Comparison of ENCODE assay signal across 8 cellular contexts in genomic region chr6:90350689-90351554, GRCh38. TPM values are rescaled to one million over a fixed set of nuclear protein-coding genes. Genes with fewer than 3 reads are reported as not detected.
DNase-seq lines count a peak whose midpoint lies in the region; ATAC-seq, FAIRE-seq and TF ChIP-seq lines count a peak whose summit lies in the region.

No MANE protein-coding gene starts in this region.

- BruUV-seq in MCF 10A (replicated peaks; lab: Mats Ljungman, UMichigan) = no TSS peak

- CTCF ChIA-PET in MCF 10A (lab: Yijun Ruan, JAX) = interaction anchor here (0.7 to 1.0 kb wide), 3 partner anchors 7 to 57 kb away, joined by 3 read pairs; no protein-coding TSS in a partner anchor

- H3K9me3 Mint-ChIP-seq in activated naive CD8-positive, alpha-beta T cell treated with anti-CD3 and anti-CD28 coated beads, Interleukin-2, amount 10 ng/mL, durations not matched to agents 7 days and 5 days = peaks cover 2% of the 10 kb centered on the region
- H3K9me3 Mint-ChIP-seq in MCF 10A (ENCODE audit: unreplicated experiment) = no peaks in the 10 kb centered on the region

- H3K27ac Mint-ChIP-seq in T-helper 17 cell (peak overlapping the region; percentile 51), MCF 10A (ENCODE audit: low read depth, unreplicated experiment) (no peak overlapping the region)
- H3K27ac Mint-ChIP-seq in activated naive CD8-positive, alpha-beta T cell treated with anti-CD3 and anti-CD28 coated beads, Interleukin-2, amount 10 ng/mL, durations not matched to agents 7 days and 5 days = peak overlapping the region; percentile 80

- no peak for FAIRE-seq in GM12892 (lab: Jason Lieb, UNC)

- H3K36me3 Mint-ChIP-seq in T-helper 17 cell (ENCODE audit: low read depth) = peaks cover 8% of the 10 kb centered on the region
- peaks cover 11% of the 10 kb centered on the region for H3K36me3 Mint-ChIP-seq in activated naive CD8-positive, alpha-beta T cell treated with anti-CD3 and anti-CD28 coated beads, Interleukin-2, amount 10 ng/mL, durations not matched to agents 7 days and 5 days
- H3K36me3 Mint-ChIP-seq in MCF 10A (ENCODE audit: insufficient read depth, unreplicated experiment) = no peaks in the 10 kb centered on the region

- H3K4me1 Mint-ChIP-seq in T-helper 17 cell (peaks cover 10% of the 10 kb centered on the region), MCF 10A (ENCODE audit: insufficient read depth, unreplicated experiment) (peaks cover 16% of the 10 kb centered on the region)
- H3K4me1 Mint-ChIP-seq in activated naive CD8-positive, alpha-beta T cell treated with anti-CD3 and anti-CD28 coated beads, Interleukin-2, amount 10 ng/mL, durations not matched to agents 7 days and 5 days = peaks cover 28% of the 10 kb centered on the region

- peaks cover 36% of the 10 kb centered on the region for H3K27me3 Mint-ChIP-seq in T-helper 17 cell
- no peaks in the 10 kb centered on the region for H3K27me3 Mint-ChIP-seq in activated naive CD8-positive, alpha-beta T cell treated with anti-CD3 and anti-CD28 coated beads, Interleukin-2, amount 10 ng/mL, durations not matched to agents 7 days and 5 days
- no peaks in the 10 kb centered on the region for H3K27me3 Mint-ChIP-seq in MCF 10A (ENCODE audit: insufficient read depth, unreplicated experiment)

- no peak for TF ChIP-seq POLR2A in GM12892 (IDR thresholded peaks at IDR 0.05; ENCODE audit: low read depth, low read length)

- peak overlapping the region; percentile 10 for H3K4me3 Mint-ChIP-seq in T-helper 17 cell
- H3K4me3 Mint-ChIP-seq in activated naive CD8-positive, alpha-beta T cell treated with anti-CD3 and anti-CD28 coated beads, Interleukin-2, amount 10 ng/mL, durations not matched to agents 7 days and 5 days = peak overlapping the region; percentile 60
- no peak overlapping the region for H3K4me3 Mint-ChIP-seq in MCF 10A (ENCODE audit: unreplicated experiment)

- intact Hi-C loops in MCF 10A (cut with micrococcal nuclease) = no loop called here

- TF ChIP-seq CTCF in MCF 10A (IDR thresholded peaks at IDR 0.05; ENCODE audit: unreplicated experiment) = no peak

- DNase-seq in Kasumi-1 (lab: John Stamatoyannopoulos, UW) = peak; percentile 75 to 82
- DNase-seq in T-helper 17 cell = peak in 1 of 3 donors; percentile 6
- no peak for DNase-seq in activated naive CD8-positive, alpha-beta T cell treated with anti-CD3 and anti-CD28 coated beads, Interleukin-2, amount 10 ng/mL, durations not matched to agents 7 days and 5 days
- DNase-seq in stimulated activated CD4-positive, alpha-beta T cell treated with anti-CD3 and anti-CD28 coated beads, Interleukin-4, amount 100 ng/mL, for 24 hours = peak; percentile 41
- no peak for DNase-seq in GM12892 (ENCODE audit: insufficient read length)
- DNase-seq in MCF 10A (ENCODE audit: unreplicated experiment) = no peak

- ATAC-seq in T-helper 17 cell (peak; percentile 96), HG03108 (IDR thresholded peaks at IDR 0.05; ENCODE audit: unreplicated experiment) (no peak), GM18861 (IDR thresholded peaks at IDR 0.05; ENCODE audit: unreplicated experiment) (no peak)
- peak; percentile 93 for ATAC-seq in activated naive CD8-positive, alpha-beta T cell treated with anti-CD3 and anti-CD28 coated beads, Interleukin-2, amount 10 ng/mL, durations not matched to agents 7 days and 5 days (ENCODE audit: low read depth)

- POLR2A ChIA-PET in activated naive CD8-positive, alpha-beta T cell treated with anti-CD3 and anti-CD28 coated beads, Interleukin-2, amount 10 ng/mL, durations not matched to agents 7 days and 5 days (lab: Charles Lee) = interaction anchor here (0.6 kb wide), 1 partner anchor 18 kb away, joined by 3 read pairs; no protein-coding TSS in a partner anchor
- POLR2A ChIA-PET in MCF 10A (lab: Yijun Ruan, JAX) = no interaction called here

- no peaks in the 10 kb centered on the region for H3K9me3 ChIP-seq in T-helper 17 cell (ENCODE audit: control insufficient read depth, low read length, poor library complexity, severe bottlenecking)

RNA-seq across cellular contexts. Expression of gene BACH2, which starts 54.3 kb away (rescaled TPM):
- total RNA-seq in T-helper 17 cell (10 to 100 TPM; 53.7 to 69.9 TPM), MCF 10A (2022) (7.5 and 9.9 TPM in 2 replicates)
- 10 to 100 TPM; 61.7 to 65.8 TPM for total RNA-seq in activated naive CD8-positive, alpha-beta T cell treated with anti-CD3 and anti-CD28 coated beads, Interleukin-2, amount 10 ng/mL, durations not matched to agents 7 days and 5 days
- 0.02 TPM for polyA plus RNA-seq in GM12892 (2012; ENCODE audit: missing spikeins)

Comparison
In these comparisons a context has a peak if more than half of its experiments do, and no peak if none do; other contexts are left out.
1. DNase-seq: peak in Kasumi-1 (2 of 2) and stimulated activated CD4-positive, alpha-beta T cell treated with anti-CD3 and anti-CD28 coated beads, Interleukin-4, amount 100 ng/mL, for 24 hours (single experiment); none in activated naive CD8-positive, alpha-beta T cell treated with anti-CD3 and anti-CD28 coated beads, Interleukin-2, amount 10 ng/mL, durations not matched to agents 7 days and 5 days (single experiment), GM12892 (single experiment) and MCF 10A (single experiment).
2. ATAC-seq: peak in T-helper 17 cell (single experiment) and activated naive CD8-positive, alpha-beta T cell treated with anti-CD3 and anti-CD28 coated beads, Interleukin-2, amount 10 ng/mL, durations not matched to agents 7 days and 5 days (single experiment); none in HG03108 (single experiment) and GM18861 (single experiment).